In the genomic region with DNA sequence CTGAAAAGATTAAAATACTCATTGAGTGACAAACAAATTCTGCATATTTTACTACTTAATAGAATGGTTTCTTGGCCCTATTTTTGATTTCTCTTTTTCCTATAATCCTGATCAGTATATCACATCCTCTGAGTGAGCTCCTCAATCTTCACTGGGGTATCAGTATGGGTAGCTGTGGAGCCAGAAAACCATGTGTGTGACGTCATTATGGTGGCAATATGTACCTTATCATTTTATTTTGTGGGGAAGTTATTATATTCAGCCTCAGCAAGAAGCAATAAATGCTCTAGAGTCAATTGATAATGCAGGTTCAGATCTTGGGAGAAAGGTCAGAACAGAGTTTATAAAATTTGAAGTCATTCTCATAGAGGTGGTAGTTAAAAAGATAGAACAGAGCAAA, we compare ENCODE assay signal across 34 cellular contexts.
"Had no signal": no experiment of that assay in that cellular context is flagged by ENCODE, and none has a peak within 500 bp of the region (broad histone marks: within the 10 kb centered on the region; RNA-seq: fewer than 3 reads in every experiment).

No MANE protein-coding gene starts in this region.

- H3K4me3 ChIP-seq: MG63 had no signal

- H3K36me3 ChIP-seq: MG63 had no signal

- H3K9me3 ChIP-seq: MG63 had no signal

- DNase-seq: Karpas-422, Kasumi-1, MG63, MM.1S, MV-4-11, NCI-H1048, NCI-H1092, NCI-H1092 treated with DMSO at 0.1 percent for 48 hours, NCI-H1105, NCI-H1105 treated with DMSO at 0.1 percent for 48 hours, NCI-H1417, NCI-H1417 treated with DMSO at 0.1 percent for 48 hours, NCI-H1436, NCI-H1436 treated with DMSO at 0.1 percent for 48 hours, NCI-H146, NCI-H1694, NCI-H1694 treated with DMSO at 0.1 percent for 48 hours, NCI-H187, NCI-H187 treated with DMSO at 0.1 percent for 48 hours, NCI-H1930, NCI-H2029, NCI-H2029 treated with DMSO at 0.1 percent for 48 hours, NCI-H2081, NCI-H2081 treated with DMSO at 0.1 percent for 48 hours, NCI-H2107, NCI-H2171, NCI-H2171 treated with DMSO at 0.1 percent for 48 hours, NCI-H2227 treated with DMSO at 0.1 percent for 48 hours, NCI-H226, NCI-H345, NCI-H446, NCI-H446 treated with DMSO at 0.1 percent for 48 hours, NCI-H510A, NCI-H510A treated with DMSO at 0.1 percent for 48 hours had no signal

- H3K27me3 ChIP-seq: MG63 had no signal
